Comparison of ENCODE assay signal across 33 cellular contexts in genomic region chr6:133067960-133068359, GRCh38.
"Had no signal": no experiment of that assay in that cellular context is flagged by ENCODE, and none has a peak within 500 bp of the region (broad histone marks: within the 10 kb centered on the region; RNA-seq: fewer than 3 reads in every experiment).

No MANE protein-coding gene starts in this region.

- H3K27me3 Mint-ChIP-seq: activated CD8-positive, alpha-beta memory T cell treated with anti-CD3 and anti-CD28 coated beads, Interleukin-2, amount 10 ng/mL, durations not matched to agents 7 days and 5 days; activated naive CD4-positive, alpha-beta T cell treated with anti-CD3 and anti-CD28 coated beads, Interleukin-2, amount 10 ng/mL, durations not matched to agents 7 days and 5 days; activated naive CD8-positive, alpha-beta T cell; brain had no signal

- H3K36me3 Mint-ChIP-seq: activated CD8-positive, alpha-beta memory T cell treated with anti-CD3 and anti-CD28 coated beads, Interleukin-2, amount 10 ng/mL, durations not matched to agents 7 days and 5 days; activated naive CD4-positive, alpha-beta T cell treated with anti-CD3 and anti-CD28 coated beads, Interleukin-2, amount 10 ng/mL, durations not matched to agents 7 days and 5 days; activated naive CD8-positive, alpha-beta T cell; brain had no signal

- H3K36me3 ChIP-seq: WERI-Rb-1 had no signal

- H3K27ac Mint-ChIP-seq: activated CD4-positive, alpha-beta memory T cell treated with anti-CD3 and anti-CD28 coated beads, Interleukin-2, amount 10 ng/mL, durations not matched to agents 7 days and 5 days; activated CD8-positive, alpha-beta memory T cell treated with anti-CD3 and anti-CD28 coated beads, Interleukin-2, amount 10 ng/mL, durations not matched to agents 7 days and 5 days; activated naive CD4-positive, alpha-beta T cell treated with anti-CD3 and anti-CD28 coated beads, Interleukin-2, amount 10 ng/mL, durations not matched to agents 7 days and 5 days; activated naive CD8-positive, alpha-beta T cell; activated naive CD8-positive, alpha-beta T cell treated with anti-CD3 and anti-CD28 coated beads, Interleukin-2, amount 50 U/mL, for 24 hours; brain had no signal

- ATAC-seq: activated CD8-positive, alpha-beta memory T cell treated with anti-CD3 and anti-CD28 coated beads, Interleukin-2, amount 10 ng/mL, durations not matched to agents 7 days and 5 days; activated naive CD8-positive, alpha-beta T cell treated with anti-CD3 and anti-CD28 coated beads, Interleukin-2, amount 50 U/mL, for 24 hours; Panc1; SK-N-SH treated with all-trans-retinoic acid at 6 μM for 48 hours had no signal

- H3K27ac ChIP-seq: WERI-Rb-1 had no signal

- H3K9me3 Mint-ChIP-seq: activated CD4-positive, alpha-beta memory T cell treated with anti-CD3 and anti-CD28 coated beads, Interleukin-2, amount 10 ng/mL, durations not matched to agents 7 days and 5 days; activated naive CD4-positive, alpha-beta T cell treated with anti-CD3 and anti-CD28 coated beads, Interleukin-2, amount 10 ng/mL, durations not matched to agents 7 days and 5 days; activated naive CD8-positive, alpha-beta T cell treated with anti-CD3 and anti-CD28 coated beads, Interleukin-2, amount 50 U/mL, for 24 hours; brain had no signal

- H3K4me3 Mint-ChIP-seq: activated CD4-positive, alpha-beta memory T cell treated with anti-CD3 and anti-CD28 coated beads, Interleukin-2, amount 10 ng/mL, durations not matched to agents 7 days and 5 days; activated CD8-positive, alpha-beta memory T cell treated with anti-CD3 and anti-CD28 coated beads, Interleukin-2, amount 10 ng/mL, durations not matched to agents 7 days and 5 days; activated naive CD4-positive, alpha-beta T cell treated with anti-CD3 and anti-CD28 coated beads, Interleukin-2, amount 10 ng/mL, durations not matched to agents 7 days and 5 days; activated naive CD8-positive, alpha-beta T cell; activated naive CD8-positive, alpha-beta T cell treated with anti-CD3 and anti-CD28 coated beads, Interleukin-2, amount 50 U/mL, for 24 hours; brain had no signal

- H3K4me1 Mint-ChIP-seq: activated CD4-positive, alpha-beta memory T cell treated with anti-CD3 and anti-CD28 coated beads, Interleukin-2, amount 10 ng/mL, durations not matched to agents 7 days and 5 days; activated CD8-positive, alpha-beta memory T cell treated with anti-CD3 and anti-CD28 coated beads, Interleukin-2, amount 10 ng/mL, durations not matched to agents 7 days and 5 days; activated naive CD4-positive, alpha-beta T cell treated with anti-CD3 and anti-CD28 coated beads, Interleukin-2, amount 10 ng/mL, durations not matched to agents 7 days and 5 days; activated naive CD8-positive, alpha-beta T cell treated with anti-CD3 and anti-CD28 coated beads, Interleukin-2, amount 50 U/mL, for 24 hours had no signal

- DNase-seq: activated CD4-positive, alpha-beta memory T cell treated with anti-CD3 and anti-CD28 coated beads, Interleukin-2, amount 10 ng/mL, durations not matched to agents 7 days and 5 days; activated CD4-positive, alpha-beta T cell treated with anti-CD3 and anti-CD28 coated beads for 1 hour; activated CD4-positive, alpha-beta T cell treated with anti-CD3 and anti-CD28 coated beads for 48 hours; activated CD4-positive, CD25-positive, alpha-beta regulatory T cell; activated CD8-positive, alpha-beta memory T cell treated with anti-CD3 and anti-CD28 coated beads for 24 hours; activated CD8-positive, alpha-beta memory T cell treated with anti-CD3 and anti-CD28 coated beads, Interleukin-2, amount 10 ng/mL, durations not matched to agents 7 days and 5 days; activated CD8-positive, alpha-beta memory T cell treated with anti-CD3 and anti-CD28 coated beads, Interleukin-2, amount 50 U/mL, for 48 hours; activated effector memory CD4-positive, alpha-beta T cell treated with Interleukin-2 at 50 U/mL for 16 hours; activated naive CD4-positive, alpha-beta T cell treated with anti-CD3 and anti-CD28 coated beads, Interleukin-2, amount 10 ng/mL, durations not matched to agents 7 days and 5 days; activated naive CD8-positive, alpha-beta T cell treated with anti-CD3 and anti-CD28 coated beads, Interleukin-2, amount 50 U/mL, for 24 hours; activated T-cell treated with anti-CD3 and anti-CD28 coated beads, Interleukin-2, amount 50 U/mL, for 48 hours; anterior cingulate cortex; central memory CD4-positive, alpha-beta T cell; NCI-H1092 treated with DMSO at 0.1 percent for 48 hours; NCI-H146; NCI-H187; NCI-H2029 treated with DMSO at 0.1 percent for 48 hours; NCI-H2107; NCI-H2171; NCI-H510A; NCI-H526; NCI-H748 treated with DMSO at 0.1 percent for 48 hours; NK-92 treated with Interleukin-12 subunit alpha and Interleukin-12 subunit beta, amount 100 ng/mL, for 24 hours; OCI-M1; SIG-M5; T-helper 1 cell; T-helper 2 cell; T-helper 9 cell; WERI-Rb-1 had no signal
